10 cellular contexts compared by ENCODE assay signal in the genomic region with DNA sequence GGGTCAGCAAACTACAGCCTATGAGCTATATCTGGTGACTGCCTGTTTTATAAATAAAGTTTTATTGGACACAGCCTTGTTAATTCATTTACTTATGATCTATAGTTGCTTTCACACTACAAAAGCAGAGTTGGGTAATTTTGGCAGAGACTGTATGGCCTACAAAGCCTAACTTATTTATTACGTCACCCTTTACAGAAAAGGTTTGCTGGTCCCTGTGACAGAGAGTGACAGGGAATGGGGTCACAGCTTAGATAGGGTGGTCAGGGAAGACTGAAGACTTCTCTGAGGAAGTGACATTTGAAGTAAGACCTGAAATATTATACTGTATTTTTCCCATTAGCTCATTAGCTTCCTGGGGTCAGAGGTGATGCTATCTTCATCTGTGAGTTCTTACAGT.
"Had no signal": no experiment of that assay in that cellular context is flagged by ENCODE, and none has a peak within 500 bp of the region (broad histone marks: within the 10 kb centered on the region; RNA-seq: fewer than 3 reads in every experiment).

No MANE protein-coding gene starts in this region.

- H3K4me2 ChIP-seq: GM23338 had no signal

- H3K4me3 Mint-ChIP-seq: GM23338, H9 had no signal

- H3K27ac ChIP-seq: HL-60, KMS-11 had no signal

- DNase-seq: H9, HCEC 1CT, IMR-90, Karpas-422, KBM-7 had no signal

- H3K27ac Mint-ChIP-seq: GM23338, H9 had no signal

- ATAC-seq: GM23338 had no signal

- H3K9me3 Mint-ChIP-seq: GM23338, H9 had no signal

- H3K9ac ChIP-seq: KMS-11 had no signal

- H2AFZ ChIP-seq: GM23338 had no signal

- H3K4me3 ChIP-seq: GM23338 had no signal

- H3K4me1 Mint-ChIP-seq: GM23338, H9 had no signal

- FAIRE-seq: H1, H54 had no signal
